23 cellular contexts compared by ENCODE assay signal in genomic region chr3:32836601-32837000, GRCh38. TPM values are rescaled to one million over a fixed set of nuclear protein-coding genes. Genes with fewer than 3 reads are reported as not detected.
"Had no signal": no experiment of that assay in that cellular context is flagged by ENCODE, and none has a peak within 500 bp of the region (broad histone marks: within the 10 kb centered on the region; RNA-seq: fewer than 3 reads in every experiment).

No MANE protein-coding gene starts in this region.

- H3K27ac ChIP-seq: testis, vagina had no signal

- DNase-seq: activated CD4-positive, alpha-beta T cell treated with anti-CD3 and anti-CD28 coated beads for 36 hours; activated CD4-positive, alpha-beta T cell treated with anti-CD3 and anti-CD28 coated beads, Interleukin-2, amount 50 U/mL, for 4 hours; activated CD8-positive, alpha-beta memory T cell treated with anti-CD3 and anti-CD28 coated beads for 24 hours; activated CD8-positive, alpha-beta memory T cell treated with anti-CD3 and anti-CD28 coated beads, Interleukin-2, amount 50 U/mL, for 4 hours; activated T-cell treated with anti-CD3 and anti-CD28 coated beads, Interleukin-2, amount 50 U/mL, for 24 hours; aorta; caudate nucleus; effector CD4-positive, alpha-beta T cell; erythroblast; foreskin fibroblast; stimulated activated CD4-positive, alpha-beta T cell treated with anti-CD3 and anti-CD28 coated beads, Interleukin-2, amount 100 ng/mL, for 48 hours; stimulated activated CD8-positive, alpha-beta memory T cell treated with anti-CD3 and anti-CD28 coated beads, Interleukin-4, amount 100 ng/mL, for 48 hours; stimulated activated naive B cell treated with anti-CD40 and anti-IgM and Interleukin-4, amounts not matched to agents 10 μg/mL and 1 μg/mL and 100 μg/mL, for 72 hours; testis had no signal

- FAIRE-seq: islet of Langerhans, TTC549 had no signal

- H3K4me1 ChIP-seq: testis, vagina had no signal

- H3K4me3 ChIP-seq: testis, vagina had no signal

- H3K27me3 ChIP-seq: testis, vagina had no signal

- H3K9me3 ChIP-seq: testis, vagina had no signal

- H3K36me3 ChIP-seq: vagina had no signal

- ATAC-seq: activated CD4-positive, alpha-beta T cell treated with anti-CD3 and anti-CD28 coated beads for 36 hours; activated naive CD4-positive, alpha-beta T cell treated with anti-CD3 and anti-CD28 coated beads, Interleukin-2, amount 50 U/mL, for 72 hours; activated T-helper 17 cell treated with anti-CD3 and anti-CD28 coated beads, Interleukin-2, amount 50 U/mL, for 72 hours; stimulated activated naive B cell treated with anti-CD40 and anti-IgM and Interleukin-4, amounts not matched to agents 10 μg/mL and 1 μg/mL and 100 μg/mL, for 72 hours had no signal

RNA-seq across cellular contexts. Expression of gene TRIM71, which starts 18.8 kb away (rescaled TPM):
- total RNA-seq: aorta, glomerular endothelial cell, myocyte, posterior vena cava, vagina had no signal
- polyA plus RNA-seq: aorta, liver had no signal
